Comparison of ENCODE assay signal across 21 cellular contexts in genomic region chr16:79320956-79321355, GRCh38.
"Had no signal": no experiment of that assay in that cellular context is flagged by ENCODE, and none has a peak within 500 bp of the region (broad histone marks: within the 10 kb centered on the region; RNA-seq: fewer than 3 reads in every experiment).

No MANE protein-coding gene starts in this region.

- DNase-seq: effector memory CD8-positive, alpha-beta T cell; heart left ventricle; hippocampal formation; left colon; left ventricle myocardium superior; lower lobe of right lung; natural killer cell; occipital lobe; ovary; posterior cingulate gyrus; stimulated activated CD4-positive, alpha-beta T cell treated with anti-CD3 and anti-CD28 coated beads, Interleukin-12 subunit alpha, Interleukin-12 subunit beta, amount 100 ng/mL, for 4 hours; stimulated activated CD4-positive, alpha-beta T cell treated with anti-CD3 and anti-CD28 coated beads, Interleukin-1b, Interleukin-23, amount 100 ng/mL, for 48 hours; stimulated activated CD4-positive, alpha-beta T cell treated with anti-CD3 and anti-CD28 coated beads, Interleukin-4, amount 100 ng/mL, for 1 hour; stimulated activated CD8-positive, alpha-beta memory T cell treated with anti-CD3 and anti-CD28 coated beads, Interleukin-4, amount 100 ng/mL, for 48 hours; stimulated activated naive CD4-positive, alpha-beta T cell treated with Interleukin-2 at 50 U/mL for 16 hours; stomach; thyroid gland; trophoblast cell had no signal

- H3K4me2 ChIP-seq: smooth muscle cell had no signal

- H3K27me3 ChIP-seq: ovary, thyroid gland had no signal

- H3K36me3 ChIP-seq: heart left ventricle, lower lobe of right lung, ovary, stomach, thyroid gland had no signal

- H3K9me3 Mint-ChIP-seq: effector memory CD8-positive, alpha-beta T cell; natural killer cell had no signal

- H3K27ac Mint-ChIP-seq: effector memory CD8-positive, alpha-beta T cell; natural killer cell had no signal

- H3K4me3 Mint-ChIP-seq: effector memory CD8-positive, alpha-beta T cell; natural killer cell had no signal

- H3K27ac ChIP-seq: coronary artery, heart left ventricle, lower lobe of right lung, ovary, stomach, thyroid gland had no signal

- H3K9me3 ChIP-seq: heart left ventricle, lower lobe of right lung, ovary, stomach, thyroid gland had no signal

- ATAC-seq: effector memory CD8-positive, alpha-beta T cell; heart left ventricle; left colon; left ventricle myocardium superior; lower lobe of right lung; natural killer cell; sciatic nerve had no signal

- H3K4me1 ChIP-seq: heart left ventricle, lower lobe of right lung, stomach, thyroid gland had no signal

- H3K4me3 ChIP-seq: coronary artery, heart left ventricle, lower lobe of right lung, ovary, smooth muscle cell, stomach, thyroid gland had no signal

- H3K36me3 Mint-ChIP-seq: natural killer cell had no signal
